ENCODE assay signal across 1 cellular context in genomic region chr18:31049189-31049588, GRCh38.
A peak's percentile ranks its signal among the peaks of the same experiment; 100 is the strongest.
TF ChIP-seq lines count a peak whose summit lies in the region.

No MANE protein-coding gene starts in this region.

TF ChIP-seq in K562, 482 proteins besides CTCF, POLR2A, EP300 and RAD21 (continued from another document):
- TF ChIP-seq E2F5 (CRISPR knock-in tag; IDR thresholded peaks at IDR 0.05) (no peak), TEAD1 (CRISPR knock-in tag; IDR thresholded peaks at IDR 0.05) (peak in 1 of 2 experiments; percentile 58; a peak in 1 of 4 replicates), ARID1B (IDR thresholded peaks at IDR 0.05) (peak; percentile 34; the same call in 1 of the 2 replicates), FOSL1 (tag; conservative IDR thresholded peaks at IDR 0.05) (peak; percentile 85), C11orf30 (IDR thresholded peaks at IDR 0.05; ENCODE audit: low read depth) (peak; percentile 81), BCOR (IDR thresholded peaks at IDR 0.05) (no peak), MGA (IDR thresholded peaks at IDR 0.05) (no peak), SOX6 (IDR thresholded peaks at IDR 0.05) (peak; percentile 8; the same call in 1 of the 2 replicates), MAFK (IDR thresholded peaks at IDR 0.05; ENCODE audit: low read length) (peak; percentile 60; the same call in 1 of the 2 replicates), RCOR1 (IDR thresholded peaks at IDR 0.05; ENCODE audit: borderline replicate concordance in 1 of 2, low read depth in 2 of 2, low read length in 2 of 2) (peak in 1 of 2 experiments; percentile 55; a peak in 1 of 4 replicates), ZMIZ1 (IDR thresholded peaks at IDR 0.05; ENCODE audit: low read depth in 2 of 2, low read length in 2 of 2) (no peak), CTBP1 (IDR thresholded peaks at IDR 0.05; ENCODE audit: borderline replicate concordance) (peak; percentile 71; the same call in 1 of the 2 replicates), NFIX (CRISPR knock-in tag; IDR thresholded peaks at IDR 0.05; ENCODE audit: low read depth) (no peak), ATF1 (CRISPR knock-in tag; IDR thresholded peaks at IDR 0.05) (no peak), ATF1 (tag; IDR thresholded peaks at IDR 0.05) (peak; percentile 18; the same call in 1 of the 2 replicates), NFIC (IDR thresholded peaks at IDR 0.05) (peak; percentile 84), CC2D1A (IDR thresholded peaks at IDR 0.05) (no peak), CBFA2T3 (IDR thresholded peaks at IDR 0.05) (peak; percentile 44; the same call in 1 of the 2 replicates), ZBTB9 (CRISPR knock-in tag; IDR thresholded peaks at IDR 0.05) (peak; percentile 87), HDAC2 (IDR thresholded peaks at IDR 0.05) (no peak), ZBTB17 (CRISPR knock-in tag; IDR thresholded peaks at IDR 0.05) (0 out of 2 replicates have a peak, but pooled peaks have one; percentile 43), MAFG (tag; conservative IDR thresholded peaks at IDR 0.05) (peak; percentile 75), ZKSCAN3 (CRISPR knock-in tag; IDR thresholded peaks at IDR 0.05) (no peak), JUND (IDR thresholded peaks at IDR 0.05; ENCODE audit: borderline replicate concordance, low read depth, low read length) (no peak), JUND (tag; IDR thresholded peaks at IDR 0.05; ENCODE audit: borderline replicate concordance, low read depth, low read length) (peak; percentile 69; the same call in 2 of the 3 replicates), MAFF (IDR thresholded peaks at IDR 0.05; ENCODE audit: low read length) (peak; percentile 72), ELF1 (tag; IDR thresholded peaks at IDR 0.05) (no peak), MECOM (CRISPR knock-in tag; IDR thresholded peaks at IDR 0.05) (0 out of 2 replicates have a peak, but pooled peaks have one; percentile 15), ZKSCAN1 (IDR thresholded peaks at IDR 0.05; ENCODE audit: low read depth, low read length) (no peak), HMBOX1 (IDR thresholded peaks at IDR 0.05) (peak; percentile 53; the same call in 1 of the 2 replicates), FOXJ2 (tag; IDR thresholded peaks at IDR 0.05) (0 out of 2 replicates have a peak, but pooled peaks have one; percentile 35)
